ENCODE assay signal across 8 cellular contexts in the genomic region with DNA sequence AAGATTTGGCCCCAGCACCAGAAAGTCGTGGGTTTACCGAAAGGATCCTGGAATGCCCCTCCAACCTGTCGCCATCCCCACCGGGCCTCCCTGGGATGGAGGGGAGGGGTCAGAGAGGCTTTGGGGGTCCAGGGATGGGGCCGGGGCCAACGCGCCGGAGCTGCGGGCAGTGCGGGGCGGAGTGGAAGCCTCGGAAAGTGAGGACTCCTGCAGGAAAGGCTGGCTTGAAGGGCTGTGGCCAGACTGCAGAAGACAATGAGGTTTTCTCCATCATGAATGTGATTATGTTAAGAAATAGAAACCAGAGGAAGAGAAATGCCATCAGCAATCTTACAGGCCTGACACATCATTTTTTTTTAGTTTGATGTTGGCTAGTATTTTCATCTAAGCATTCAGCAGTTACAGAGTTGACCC. TPM values are rescaled to one million over a fixed set of nuclear protein-coding genes. Genes with fewer than 3 reads are reported as not detected.
DNase-seq lines count a peak whose midpoint lies in the region; ATAC-seq and TF ChIP-seq lines count a peak whose summit lies in the region.

No MANE protein-coding gene starts in this region.

- no peak for TF ChIP-seq CTCF in GM10248 (IDR thresholded peaks at IDR 0.05; ENCODE audit: control extremely low read depth, extremely low read depth, low read depth, missing control alignments)
- TF ChIP-seq CTCF in heart left ventricle (IDR thresholded peaks at IDR 0.05), result no peak
- TF ChIP-seq CTCF in ovary (IDR thresholded peaks at IDR 0.05), result no peak

- H3K9me3 ChIP-seq in heart left ventricle (no peaks in the 10 kb centered on the region), ovary (no peaks in the 10 kb centered on the region)

- no peaks in the 10 kb centered on the region for H3K27me3 ChIP-seq in heart left ventricle
- H3K27me3 ChIP-seq in ovary, result no peaks in the 10 kb centered on the region

- peak overlapping the region; percentile 87 for H3K4me3 Mint-ChIP-seq in activated naive CD8-positive, alpha-beta T cell treated with anti-CD3 and anti-CD28 coated beads for 36 hours

- no peak for TF ChIP-seq EP300 in ovary (IDR thresholded peaks at IDR 0.05)

- H3K27me3 Mint-ChIP-seq in activated naive CD8-positive, alpha-beta T cell treated with anti-CD3 and anti-CD28 coated beads for 36 hours, result no peaks in the 10 kb centered on the region

- H3K36me3 Mint-ChIP-seq in activated naive CD8-positive, alpha-beta T cell treated with anti-CD3 and anti-CD28 coated beads for 36 hours, result peaks cover 28% of the 10 kb centered on the region

- H3K4me3 ChIP-seq in heart left ventricle (peak overlapping the region; percentile 69 to 100 (median 97)), ovary (peak overlapping the region; percentile 81)

- POLR2A ChIA-PET in GM10248 (lab: Yijun Ruan, JAX), result no interaction called here

- peak; percentile 21 for ATAC-seq in HG02840 (IDR thresholded peaks at IDR 0.05; ENCODE audit: low FRiP score, unreplicated experiment)
- ATAC-seq in heart left ventricle, result peak in 3 of 4 donors; percentile 47 to 57 (median 50)
- ATAC-seq in GM18519 (IDR thresholded peaks at IDR 0.05; ENCODE audit: low FRiP score, unreplicated experiment), result no peak

- DNase-seq in A172 (ENCODE audit: low spot score), result peak; percentile 11
- peak; percentile 38 for DNase-seq in GM10248 (ENCODE audit: extremely low spot score)
- peak; percentile 71 for DNase-seq in NCI-H69 (lab: John Stamatoyannopoulos, UW)
- no peak for DNase-seq in activated naive CD8-positive, alpha-beta T cell treated with anti-CD3 and anti-CD28 coated beads for 36 hours
- peak in 4 of 5 donors; percentile 19 to 39 (median 32) for DNase-seq in heart left ventricle
- DNase-seq in ovary, result peak in 2 of 5 donors; percentile 37 to 53

- CTCF ChIA-PET in GM10248 (lab: Yijun Ruan, JAX), result interaction anchor here (1.1 to 1.4 kb wide), 2 partner anchors 69 to 219 kb away, joined by 4 to 6 read pairs; no protein-coding TSS in a partner anchor

- H3K4me1 ChIP-seq in heart left ventricle, result peaks cover 0 to 35% (median 23%) of the 10 kb centered on the region in 12 donors
- peaks cover 9% of the 10 kb centered on the region for H3K4me1 ChIP-seq in ovary (ENCODE audit: insufficient read depth)

- peak overlapping the region; percentile 92 for H3K27ac Mint-ChIP-seq in activated naive CD8-positive, alpha-beta T cell treated with anti-CD3 and anti-CD28 coated beads for 36 hours

- peaks cover 38% of the 10 kb centered on the region for H3K4me1 Mint-ChIP-seq in activated naive CD8-positive, alpha-beta T cell treated with anti-CD3 and anti-CD28 coated beads for 36 hours

- intact Hi-C loops in heart left ventricle (cut with DNase I), result loop anchor here in 3 of 10 donors (2.0 to 10.0 kb wide), 3 partner anchors 61 to 64 kb away; partner anchors contain the start of gene KLHL24 (in 2 of the 3)
- intact Hi-C loops in ovary (cut with DNase I), result no loop called here

- no peak for TF ChIP-seq POLR2A in heart left ventricle (IDR thresholded peaks at IDR 0.05)
- TF ChIP-seq POLR2A in ovary (IDR thresholded peaks at IDR 0.05), result no peak

- 0 to 1% (median 0%) methylated on average over 12 of the region's 12 CpGs for WGBS in heart left ventricle, 4 donors
- 0 to 1% (median 0%) methylated on average over 12 of the region's 12 CpGs for WGBS in ovary, 3 donors

- H3K27ac ChIP-seq in heart left ventricle (peak overlapping the region; percentile 69 to 98 (median 94)), ovary (peak overlapping the region; percentile 94 to 97)

- H3K9me3 Mint-ChIP-seq in activated naive CD8-positive, alpha-beta T cell treated with anti-CD3 and anti-CD28 coated beads for 36 hours, result no peaks in the 10 kb centered on the region

- peaks cover 0 to 11% (median 0%) of the 10 kb centered on the region in 9 donors for H3K36me3 ChIP-seq in heart left ventricle
- H3K36me3 ChIP-seq in ovary, result no peaks in the 10 kb centered on the region

RNA-seq across cellular contexts. Expression of gene YEATS2, which starts 0.7 kb away (rescaled TPM):
- total RNA-seq in A172 (2014; rRNA removed; shearing (Covaris generic)), result 17.8 and 20.7 TPM in 2 replicates
- total RNA-seq in activated naive CD8-positive, alpha-beta T cell treated with anti-CD3 and anti-CD28 coated beads for 36 hours, result 10 to 100 TPM; 40.1 to 45.1 TPM
- total RNA-seq in heart left ventricle (10 to 100 TPM in 5 of 9 donors, 1 to 10 TPM in 4; 6.9 to 21.2 (median 11.7) TPM), ovary (10 to 100 TPM; 17.8 to 35.5 (median 27.2) TPM)
- polyA plus RNA-seq in heart left ventricle (1 to 10 TPM; 3.2 to 8.8 TPM), ovary (10 to 100 TPM; 11.3 to 21.9 TPM)
